21 cellular contexts compared by ENCODE assay signal in genomic region chr3:20111836-20112235, GRCh38.
DNase-seq lines count a peak whose midpoint lies in the region; ATAC-seq, FAIRE-seq and TF ChIP-seq lines count a peak whose summit lies in the region.
"Had no signal": no experiment of that assay in that cellular context is flagged by ENCODE, and none has a peak within 500 bp of the region (broad histone marks: within the 10 kb centered on the region; RNA-seq: fewer than 3 reads in every experiment).

No MANE protein-coding gene starts in this region.

- H3K27ac ChIP-seq in GM23338 (ENCODE audit: low read depth) = no peak overlapping the region
- no peak overlapping the region for H3K27ac ChIP-seq in H1 (ENCODE audit: low read depth, low read length)
- no peak overlapping the region for H3K27ac ChIP-seq in neural progenitor cell
- H3K27ac ChIP-seq: GM23248, parathyroid adenoma, sigmoid colon had no signal

- H3K36me3 ChIP-seq in GM23338 (ENCODE audit: insufficient read depth) (no peaks in the 10 kb centered on the region), H1 (ENCODE audit: control insufficient read depth in 2 of 4, insufficient read depth in 4 of 4, low read length in 3 of 4) (no peaks in the 10 kb centered on the region; a peak in 1 of 8 replicates), neural progenitor cell (no peaks in the 10 kb centered on the region)

- H3K9ac ChIP-seq in H1 (replicated peaks in 1 of 4; ENCODE audit: extremely low read depth in 1 of 4, low read depth in 3 of 4, low read length in 3 of 4) = no peak overlapping the region
- H3K9ac ChIP-seq in neural progenitor cell = no peak overlapping the region
- H3K9ac ChIP-seq: GM23248, parathyroid adenoma had no signal

- H3F3A ChIP-seq in GM23338 (replicated peaks; ENCODE audit: low read depth) = no peaks in the 10 kb centered on the region
- no peaks in the 10 kb centered on the region for H3F3A ChIP-seq in neural progenitor cell (ENCODE audit: low read depth)

- H2BK15ac ChIP-seq in H1 (ENCODE audit: low read length) = no peak overlapping the region

- no peak overlapping the region for H2AK5ac ChIP-seq in H1 (ENCODE audit: low read depth, low read length)

- no peak overlapping the region for H4K91ac ChIP-seq in H1 (replicated peaks; ENCODE audit: insufficient read length, low read length)

- H3K23ac ChIP-seq in H1 (ENCODE audit: insufficient read length) = no peak overlapping the region

- H3K9me3 ChIP-seq in H1 (ENCODE audit: insufficient read depth in 2 of 2, low read depth in 1 of 2, low read length in 1 of 2) (no peaks in the 10 kb centered on the region), neural progenitor cell (ENCODE audit: low read depth) (no peaks in the 10 kb centered on the region)
- H3K9me3 ChIP-seq: sigmoid colon had no signal

- H2AFZ ChIP-seq in GM23338 (no peak overlapping the region), H1 (ENCODE audit: low read length) (peak overlapping the region; percentile 49; the same call in 1 of the 2 replicates), neural progenitor cell (replicated peaks) (no peak overlapping the region)
- H2AFZ ChIP-seq: GM23248, parathyroid adenoma had no signal

- no peak overlapping the region for H3K56ac ChIP-seq in H1 (replicated peaks; ENCODE audit: insufficient read length, low read depth, low read length)

- no peak overlapping the region for H2BK5ac ChIP-seq in H1 (ENCODE audit: low read depth, low read length)

- no peak for TF ChIP-seq POLR2A in H1 (IDR thresholded peaks at IDR 0.05; ENCODE audit: control extremely low read depth in 1 of 2, low read depth in 2 of 2, low read length in 2 of 2)

- H3K14ac ChIP-seq in H1 (ENCODE audit: insufficient read length) = no peak overlapping the region

- H2BK120ac ChIP-seq in H1 (replicated peaks; ENCODE audit: low read depth, low read length) = no peak overlapping the region

- no peaks in the 10 kb centered on the region for H3K23me2 ChIP-seq in H1 (ENCODE audit: low read depth, low read length)

- no peaks in the 10 kb centered on the region for H3K27me3 Mint-ChIP-seq in GM23338 (ENCODE audit: insufficient read depth, low read depth, poor library complexity)
- peaks cover 2% of the 10 kb centered on the region for H3K27me3 Mint-ChIP-seq in neural progenitor cell (ENCODE audit: insufficient read depth, low read depth)
- H3K27me3 Mint-ChIP-seq: activated naive CD8-positive, alpha-beta T cell treated with anti-CD3 and anti-CD28 coated beads for 36 hours; CD4-positive, CD25-positive, alpha-beta regulatory T cell; naive thymus-derived CD8-positive, alpha-beta T cell had no signal

- TF ChIP-seq EP300 in H1 (IDR thresholded peaks at IDR 0.05; ENCODE audit: borderline replicate concordance in 1 of 2, low read depth in 2 of 2, low read length in 2 of 2) = no peak

- H3K9me2 ChIP-seq in GM23338 (ENCODE audit: insufficient read depth) = no peaks in the 10 kb centered on the region

- H3K4me3 ChIP-seq in GM23338 = no peak overlapping the region
- H3K4me3 ChIP-seq in H1 (ENCODE audit: extremely low read depth in 1 of 4, insufficient read depth in 2 of 4, low read depth in 3 of 4, low read length in 4 of 4) = no peak overlapping the region
- no peak overlapping the region for H3K4me3 ChIP-seq in neural progenitor cell
- H3K4me3 ChIP-seq: GM23248, sigmoid colon had no signal

- 0 out of 2 replicates have a peak, but pooled peaks cover 2% of the 10 kb centered on the region for H3K4me1 ChIP-seq in GM23338 (ENCODE audit: insufficient read depth)
- peaks cover 0 to 7% (median 0%) of the 10 kb centered on the region in 4 experiments; a peak in 1 of 7 replicates for H3K4me1 ChIP-seq in H1 (replicated peaks in 1 of 4; ENCODE audit: control insufficient read depth in 3 of 4, insufficient read depth in 4 of 4, low read length in 3 of 4)
- no peaks in the 10 kb centered on the region for H3K4me1 ChIP-seq in neural progenitor cell
- H3K4me1 ChIP-seq: parathyroid adenoma had no signal

- H3K18ac ChIP-seq in H1 (ENCODE audit: extremely low read depth, low read length) = no peak overlapping the region

- 0 out of 2 replicates have a peak overlapping the region, but pooled peaks have one; percentile 29 for H3K27ac Mint-ChIP-seq in GM23338
- no peak overlapping the region for H3K27ac Mint-ChIP-seq in neural progenitor cell
- H3K27ac Mint-ChIP-seq: activated naive CD8-positive, alpha-beta T cell treated with anti-CD3 and anti-CD28 coated beads for 36 hours; activated T-helper 1 cell treated with anti-CD3 and anti-CD28 coated beads, Interleukin-12 subunit alpha, Interleukin-12 subunit beta, Interleukin-2, Interleukin-4 antibody, amounts not matched to agents 30 ng/mL and 10 ng/mL and 1 ng/mL, durations not matched to agents 14 hours and 24 hours and 36 hours had no signal

- 62% methylated on average over 6 of the region's 6 CpGs; no CpG with 5 or more reads in 1 of the 2 experiments for WGBS in H1 (ENCODE audit: extremely low coverage in 1 of 2, insufficient coverage in 1 of 2, insufficient read length in 1 of 2, insufficient replicate concordance in 2 of 2, low coverage in 1 of 2, low lambda C conversion rate in 2 of 2, missing lambda C conversion rate in 1 of 2), 2 experiments

- no peak for TF ChIP-seq RAD21 in H1 (IDR thresholded peaks at IDR 0.05 in 1 of 2, conservative IDR thresholded peaks at IDR 0.05 in 1 of 2; ENCODE audit: low read depth in 2 of 2, low read length in 2 of 2)

- no peak for TF ChIP-seq CTCF in GM23338 (conservative IDR thresholded peaks at IDR 0.05; ENCODE audit: low read depth in 2 of 2)
- no peak for TF ChIP-seq CTCF in H1 (IDR thresholded peaks at IDR 0.05; ENCODE audit: control extremely low read depth in 1 of 3, insufficient read depth in 1 of 3, low read depth in 1 of 3, low read length in 3 of 3)
- TF ChIP-seq CTCF in neural progenitor cell (IDR thresholded peaks at IDR 0.05) = no peak
- no peak for TF ChIP-seq CTCF in GM13977 (IDR thresholded peaks at IDR 0.05; ENCODE audit: extremely low read depth, insufficient read depth, missing control alignments)

- no peak overlapping the region for H2BK12ac ChIP-seq in H1 (ENCODE audit: low read depth, low read length)

- H3K4me1 Mint-ChIP-seq in GM23338 (peaks cover 13% of the 10 kb centered on the region; the same call in 2 of the 3 replicates), neural progenitor cell (no peaks in the 10 kb centered on the region)

- DNase-seq in GM23338 (ENCODE audit: low spot score) (peak; percentile 22), RKO (ENCODE audit: low spot score) (peak; percentile 71), H1 (ENCODE audit: low read depth in 1 of 2, low spot score in 2 of 2) (no peak), neural progenitor cell (ENCODE audit: low spot score) (peak; percentile 2), GM13977 (ENCODE audit: low spot score) (no peak), EL (no peak)
- DNase-seq: activated naive CD8-positive, alpha-beta T cell treated with anti-CD3 and anti-CD28 coated beads for 36 hours; CD4-positive, CD25-positive, alpha-beta regulatory T cell; DMS153; GM23248; hypothalamus; naive thymus-derived CD8-positive, alpha-beta T cell; NCI-H1417; NK-92 treated with Interleukin-12 subunit alpha and Interleukin-12 subunit beta, amount 100 ng/mL, for 24 hours; sigmoid colon; SW 1271 had no signal

- H3K9me3 Mint-ChIP-seq in GM23338 = no peaks in the 10 kb centered on the region
- H3K9me3 Mint-ChIP-seq in neural progenitor cell = no peaks in the 10 kb centered on the region
- H3K9me3 Mint-ChIP-seq: activated naive CD8-positive, alpha-beta T cell treated with anti-CD3 and anti-CD28 coated beads for 36 hours; activated T-helper 1 cell treated with anti-CD3 and anti-CD28 coated beads, Interleukin-12 subunit alpha, Interleukin-12 subunit beta, Interleukin-2, Interleukin-4 antibody, amounts not matched to agents 30 ng/mL and 10 ng/mL and 1 ng/mL, durations not matched to agents 14 hours and 24 hours and 36 hours; CD4-positive, CD25-positive, alpha-beta regulatory T cell; naive thymus-derived CD8-positive, alpha-beta T cell had no signal

- H3K4me2 ChIP-seq in GM23338 (no peak overlapping the region), H1 (ENCODE audit: insufficient read depth in 1 of 2, low read depth in 2 of 2, low read length in 2 of 2) (no peak overlapping the region; a peak in 1 of 4 replicates), neural progenitor cell (no peak overlapping the region)

- no peak for FAIRE-seq in H1 (lab: Jason Lieb, UNC)
- FAIRE-seq: endothelial cell of umbilical vein, frontal cortex had no signal

- ATAC-seq in GM23338 (peak; percentile 67), HG02642 (IDR thresholded peaks at IDR 0.05; ENCODE audit: poor library complexity, unreplicated experiment) (no peak)
- ATAC-seq: naive thymus-derived CD8-positive, alpha-beta T cell had no signal

- no peaks in the 10 kb centered on the region for H3K36me3 Mint-ChIP-seq in GM23338 (ENCODE audit: low read depth)
- H3K36me3 Mint-ChIP-seq in neural progenitor cell = no peaks in the 10 kb centered on the region

- H2BK20ac ChIP-seq in H1 (ENCODE audit: low read length) = no peak overlapping the region

- H3K27me3 ChIP-seq in GM23338 (ENCODE audit: insufficient read depth) (no peaks in the 10 kb centered on the region), H1 (replicated peaks in 1 of 4; ENCODE audit: control insufficient read depth in 3 of 4, extremely low read depth in 1 of 4, insufficient read depth in 3 of 4, low read length in 3 of 4) (no peaks in the 10 kb centered on the region), neural progenitor cell (no peaks in the 10 kb centered on the region)
- H3K27me3 ChIP-seq: sigmoid colon had no signal

- H3K79me2 ChIP-seq in GM23338 (replicated peaks; ENCODE audit: insufficient read depth) (no peaks in the 10 kb centered on the region), H1 (ENCODE audit: control insufficient read depth in 1 of 2, insufficient read depth in 2 of 2, low read length in 2 of 2) (no peaks in the 10 kb centered on the region), neural progenitor cell (ENCODE audit: low read depth) (no peaks in the 10 kb centered on the region)

- H3K4ac ChIP-seq in H1 (replicated peaks; ENCODE audit: insufficient read length, low read depth, low read length) = no peak overlapping the region

- H3K79me1 ChIP-seq in H1 (ENCODE audit: low read depth, low read length) = no peaks in the 10 kb centered on the region

- H4K8ac ChIP-seq in H1 (ENCODE audit: extremely low read depth, insufficient read depth, low read length) = no peak overlapping the region

- POLR2A ChIA-PET in H1 (lab: Charles Lee; ENCODE audit: partially characterized antibody) = interaction anchor here (1.2 kb wide), 1 partner anchor 163 kb away, joined by 3 read pairs; no protein-coding TSS in a partner anchor

- CTCF ChIA-PET in H1 (lab: Charles Lee; ENCODE audit: partially characterized antibody) = interaction anchor here (0.7 to 1.1 kb wide), 4 partner anchors 10 to 226 kb away, joined by 3 read pairs; no protein-coding TSS in a partner anchor

- H3K4me3 Mint-ChIP-seq in GM23338 = no peak overlapping the region
- no peak overlapping the region for H3K4me3 Mint-ChIP-seq in neural progenitor cell
- H3K4me3 Mint-ChIP-seq: activated naive CD8-positive, alpha-beta T cell treated with anti-CD3 and anti-CD28 coated beads for 36 hours; activated T-helper 1 cell treated with anti-CD3 and anti-CD28 coated beads, Interleukin-12 subunit alpha, Interleukin-12 subunit beta, Interleukin-2, Interleukin-4 antibody, amounts not matched to agents 30 ng/mL and 10 ng/mL and 1 ng/mL, durations not matched to agents 14 hours and 24 hours and 36 hours; CD4-positive, CD25-positive, alpha-beta regulatory T cell; naive thymus-derived CD8-positive, alpha-beta T cell had no signal

- H4K20me1 ChIP-seq in GM23338 (replicated peaks; ENCODE audit: insufficient read depth) (no peaks in the 10 kb centered on the region), H1 (replicated peaks in 1 of 2; ENCODE audit: control insufficient read depth in 1 of 2, insufficient read depth in 2 of 2, low read length in 2 of 2) (no peaks in the 10 kb centered on the region), neural progenitor cell (ENCODE audit: low read depth) (no peaks in the 10 kb centered on the region)

- H4K5ac ChIP-seq in H1 (ENCODE audit: insufficient read length, low read depth, low read length) = no peak overlapping the region

- in situ Hi-C loops in GM13977 (cut with MboI; ENCODE audit: low pct_unique_long_range_greater_than_20kb, low sequenced_read_pairs, unreplicated experiment) = no loop called here

Comparison
In these comparisons a context has a peak if more than half of its experiments do, and no peak if none do; other contexts are left out.
1. DNase-seq: peak in GM23338 (single experiment), RKO (single experiment) and neural progenitor cell (single experiment); none in H1 (0 of 2), GM13977 (single experiment) and EL (single experiment).